In genomic region chrX:73562986-73563739, GRCh38 we compare ENCODE assay signal across 8 cellular contexts. TPM values are rescaled to one million over a fixed set of nuclear protein-coding genes. Genes with fewer than 3 reads are reported as not detected.
DNase-seq lines count a peak whose midpoint lies in the region; ATAC-seq and TF ChIP-seq lines count a peak whose summit lies in the region.

Gene CHIC1, plus strand, starts transcription at chrX:73563197. Its CDS starts 88 bp downstream, at chrX:73563285.

- peak within 1 kb of the TSS; percentile 50 for H3K4me3 ChIP-seq in mononuclear cell (ENCODE audit: low read length)

- peaks cover 7% of the 10 kb centered on the region for H3K4me1 Mint-ChIP-seq in endothelial cell (ENCODE audit: unreplicated experiment)

- peak within 1 kb of the TSS; percentile 100 for H3K4me3 Mint-ChIP-seq in endothelial cell (ENCODE audit: unreplicated experiment)

- TF ChIP-seq POLR2A in GM19099 (IDR thresholded peaks at IDR 0.05; ENCODE audit: extremely low read depth, insufficient read length, low read depth): peak; percentile 38

- H3K27me3 Mint-ChIP-seq in endothelial cell (ENCODE audit: unreplicated experiment): peaks cover 2% of the 10 kb centered on the region

- H3K27ac Mint-ChIP-seq in endothelial cell (ENCODE audit: unreplicated experiment): peak within 1 kb of the TSS; percentile 96

- H3K9me3 Mint-ChIP-seq in endothelial cell (ENCODE audit: unreplicated experiment): no peaks in the 10 kb centered on the region

- H3K27me3 ChIP-seq in mononuclear cell (ENCODE audit: insufficient read depth, low read length): no peaks in the 10 kb centered on the region

- ATAC-seq in HG03432 (IDR thresholded peaks at IDR 0.05; ENCODE audit: unreplicated experiment): peak; percentile 70

- H3K36me3 Mint-ChIP-seq in endothelial cell (ENCODE audit: low read depth, unreplicated experiment): no peaks in the 10 kb centered on the region

- no peaks in the 10 kb centered on the region for H3K9me3 ChIP-seq in mononuclear cell (ENCODE audit: low read depth, low read length)

- peak; percentile 73 for DNase-seq in AG20443 (ENCODE audit: low spot score)
- DNase-seq in NCI-H748 treated with DMSO at 0.1 percent for 48 hours (lab: John Stamatoyannopoulos, UW): peak; percentile 30
- DNase-seq in activated CD8-positive, alpha-beta memory T cell treated with anti-CD3 and anti-CD28 coated beads, Interleukin-2, amount 50 U/mL, for 4 hours: peak; percentile 61
- DNase-seq in endothelial cell (ENCODE audit: low spot score): peak; percentile 62
- peak; percentile 34 to 38 for DNase-seq in stimulated activated CD8-positive, alpha-beta memory T cell treated with anti-CD3 and anti-CD28 coated beads, Interleukin-15, amount 100 ng/mL, for 48 hours (ENCODE audit: low read depth in 2 of 2)

- peaks cover 7% of the 10 kb centered on the region for H3K4me1 ChIP-seq in mononuclear cell (ENCODE audit: insufficient read depth, low read length)

- no peak for TF ChIP-seq CTCF in endothelial cell (IDR thresholded peaks at IDR 0.05; ENCODE audit: unreplicated experiment)

RNA-seq across cellular contexts. Expression of gene CHIC1, which starts in this region (rescaled TPM):
- 7.4 TPM for total RNA-seq in endothelial cell (ENCODE audit: unreplicated experiment)
- 8.4 TPM for total RNA-seq in mononuclear cell

Comparison
In these comparisons a context has a peak if more than half of its experiments do, and no peak if none do; other contexts are left out.
1. Peak in every context shown above with its lines: DNase-seq, ATAC-seq and H3K4me3 ChIP-seq.